Comparison of ENCODE assay signal across 9 cellular contexts in the genomic region with DNA sequence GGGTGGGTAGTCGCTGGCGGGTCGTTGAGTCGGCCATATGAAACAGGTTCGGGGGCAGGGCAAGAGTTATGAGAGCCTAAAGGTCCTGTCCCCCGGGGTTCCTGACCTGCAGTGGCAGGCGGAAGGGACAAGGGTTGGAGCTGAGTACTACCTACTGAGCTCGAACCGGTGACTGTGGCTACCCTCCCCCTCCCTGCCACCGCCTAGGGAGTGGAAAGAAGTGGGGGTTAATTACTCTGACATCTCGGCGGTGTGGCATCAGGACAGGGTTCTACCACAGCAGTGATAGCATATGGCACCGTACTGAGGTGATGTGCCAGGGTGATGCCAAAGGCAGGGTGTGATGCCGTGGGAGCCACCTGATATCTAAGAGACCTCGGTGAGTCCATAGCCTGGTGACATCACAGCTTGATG. TPM values are rescaled to one million over a fixed set of nuclear protein-coding genes. Genes with fewer than 3 reads are reported as not detected.
DNase-seq lines count a peak whose midpoint lies in the region; ATAC-seq and TF ChIP-seq lines count a peak whose summit lies in the region.
"Had no signal": no experiment of that assay in that cellular context is flagged by ENCODE, and none has a peak within 500 bp of the region (broad histone marks: within the 10 kb centered on the region; RNA-seq: fewer than 3 reads in every experiment).

No MANE protein-coding gene starts in this region.

- peak overlapping the region; percentile 92 for H3K27ac ChIP-seq in CD8-positive, alpha-beta T cell (ENCODE audit: low read depth, low read length)
- H3K27ac ChIP-seq in SJSA1 (no peak overlapping the region), heart right ventricle (peak overlapping the region in 9 of 10 donors; percentile 65 to 90 (median 84)), skeletal muscle tissue (ENCODE audit: low read depth, low read length) (peak overlapping the region; percentile 89)

- H3K9ac ChIP-seq in skeletal muscle tissue (ENCODE audit: low read depth in 1 of 3, low read length in 3 of 3) = peak overlapping the region; percentile 82 to 90 (median 84)

- peak overlapping the region; percentile 90 for H3K4me3 ChIP-seq in CD8-positive, alpha-beta T cell (ENCODE audit: low read depth, low read length)
- peak overlapping the region; percentile 61 for H3K4me3 ChIP-seq in SJSA1
- peak overlapping the region; percentile 35 to 83 (median 69) for H3K4me3 ChIP-seq in heart right ventricle
- peak overlapping the region; percentile 82 to 88 (median 85) for H3K4me3 ChIP-seq in skeletal muscle tissue (ENCODE audit: low read length in 3 of 3)

- WGBS in heart right ventricle, 2 donors = 0 to 2% methylated on average over 15 of the region's 15 CpGs

- CTCF ChIA-PET in CD8-positive, alpha-beta T cell (lab: Charles Lee) = no interaction called here

- H3K36me3 Mint-ChIP-seq in CD8-positive, alpha-beta T cell = peaks cover 7% of the 10 kb centered on the region

- POLR2A ChIA-PET in CD8-positive, alpha-beta T cell (lab: Charles Lee) = interaction anchor here (1.0 to 1.2 kb wide), 3 partner anchors 10 to 350 kb away, joined by 3 to 6 read pairs (median 3); no protein-coding TSS in a partner anchor

- H3K4me3 Mint-ChIP-seq in CD8-positive, alpha-beta T cell = no peak overlapping the region
- H3K4me3 Mint-ChIP-seq: T-helper 1 cell treated with Interleukin-12 subunit alpha and Interleukin-12 subunit beta and Interleukin-4 antibody, amounts not matched to agents 30 μg/mL and 1 μg/mL, for 36 hours had no signal

- no peak for TF ChIP-seq CTCF in CD8-positive, alpha-beta T cell (IDR thresholded peaks at IDR 0.05)
- no peak for TF ChIP-seq CTCF in heart right ventricle (IDR thresholded peaks at IDR 0.05)

- H3K27me3 ChIP-seq in CD8-positive, alpha-beta T cell (ENCODE audit: insufficient read depth, low read length) = no peaks in the 10 kb centered on the region
- H3K27me3 ChIP-seq in SJSA1 (replicated peaks) (no peaks in the 10 kb centered on the region), heart right ventricle (peaks cover 0 to 6% (median 0%) of the 10 kb centered on the region in 7 donors), skeletal muscle tissue (ENCODE audit: control insufficient read depth in 3 of 3, insufficient read depth in 3 of 3, low read length in 3 of 3) (no peaks in the 10 kb centered on the region)

- no peaks in the 10 kb centered on the region for H3K27me3 Mint-ChIP-seq in CD8-positive, alpha-beta T cell (ENCODE audit: low read depth)

- H3K4me1 ChIP-seq in CD8-positive, alpha-beta T cell (ENCODE audit: insufficient read depth, low read length) = peaks cover 9% of the 10 kb centered on the region
- peaks cover 4% of the 10 kb centered on the region for H3K4me1 ChIP-seq in SJSA1 (replicated peaks)
- peaks cover 0 to 32% (median 7%) of the 10 kb centered on the region in 9 donors for H3K4me1 ChIP-seq in heart right ventricle
- H3K4me1 ChIP-seq in skeletal muscle tissue (ENCODE audit: control insufficient read depth in 3 of 3, insufficient read depth in 3 of 3, low read length in 3 of 3) = peaks cover 2 to 6% (median 5%) of the 10 kb centered on the region in 3 donors

- H3K4me1 Mint-ChIP-seq in CD8-positive, alpha-beta T cell (ENCODE audit: low read depth) = peaks cover 24% of the 10 kb centered on the region

- H3K9me3 Mint-ChIP-seq in CD8-positive, alpha-beta T cell = no peaks in the 10 kb centered on the region
- H3K9me3 Mint-ChIP-seq: T-helper 1 cell treated with Interleukin-12 subunit alpha and Interleukin-12 subunit beta and Interleukin-4 antibody, amounts not matched to agents 30 μg/mL and 1 μg/mL, for 36 hours had no signal

- H3K36me3 ChIP-seq in CD8-positive, alpha-beta T cell (ENCODE audit: insufficient read depth, low read length) = no peaks in the 10 kb centered on the region
- H3K36me3 ChIP-seq in SJSA1 (peaks cover 12% of the 10 kb centered on the region; the same call in 1 of the 2 replicates), heart right ventricle (peaks cover 0 to 20% (median 10%) of the 10 kb centered on the region in 9 donors), skeletal muscle tissue (ENCODE audit: control insufficient read depth in 3 of 3, insufficient read depth in 3 of 3, low read length in 3 of 3) (peaks cover 0 to 5% (median 3%) of the 10 kb centered on the region in 3 donors)

- H3K27ac Mint-ChIP-seq in CD8-positive, alpha-beta T cell = no peak overlapping the region
- H3K27ac Mint-ChIP-seq: T-helper 1 cell treated with Interleukin-12 subunit alpha and Interleukin-12 subunit beta and Interleukin-4 antibody, amounts not matched to agents 30 μg/mL and 1 μg/mL, for 36 hours had no signal

- ATAC-seq in CD8-positive, alpha-beta T cell = peak; percentile 25
- peak; percentile 48 for ATAC-seq in GM18909 (IDR thresholded peaks at IDR 0.05; ENCODE audit: poor library complexity, unreplicated experiment)
- peak; percentile 33 for ATAC-seq in HG03095 (IDR thresholded peaks at IDR 0.05; ENCODE audit: unreplicated experiment)
- peak; percentile 9 to 77 (median 56) for ATAC-seq in heart right ventricle

- no peaks in the 10 kb centered on the region for H3K9me3 ChIP-seq in CD8-positive, alpha-beta T cell (ENCODE audit: low read length)
- H3K9me3 ChIP-seq in SJSA1 (replicated peaks) = no peaks in the 10 kb centered on the region
- H3K9me3 ChIP-seq in heart right ventricle = no peaks in the 10 kb centered on the region
- H3K9me3 ChIP-seq in skeletal muscle tissue (ENCODE audit: control insufficient read depth in 3 of 3, low read length in 3 of 3) = no peaks in the 10 kb centered on the region

- intact Hi-C loops in CD8-positive, alpha-beta T cell (cut with DNase I, micrococcal nuclease) = loop anchor here (1.0 to 10.0 kb wide), 9 partner anchors 75 to 1477 kb away; a partner anchor contains a TSS
- intact Hi-C loops in heart right ventricle (cut with DNase I) = loop anchor here in 3 of 10 donors (5.0 kb wide), 1 partner anchor 40 kb away; no protein-coding TSS in a partner anchor

- peak in 1 of 7 experiments; percentile 16 for DNase-seq in CD8-positive, alpha-beta T cell
- DNase-seq in SJSA1 (ENCODE audit: low read depth in 1 of 2, low spot score in 2 of 2) (peak in 1 of 2 experiments; percentile 32), heart right ventricle (no peak), CD1c-positive myeloid dendritic cell (ENCODE audit: extremely low spot score) (no peak), NCI-H2029 (lab: John Stamatoyannopoulos, UW) (no peak)

RNA-seq across cellular contexts. Expression of a gene that starts 0.3 kb away (rescaled TPM):
- 1 to 10 TPM; 3.7 to 6.3 TPM for total RNA-seq in CD8-positive, alpha-beta T cell
- 16.6 and 17.0 TPM in 2 replicates for total RNA-seq in SJSA1 (2014; rRNA removed; shearing (Covaris generic))
- 10 to 100 TPM; 13.1 to 20.5 (median 17.3) TPM for total RNA-seq in heart right ventricle
- polyA plus RNA-seq in heart right ventricle = 10 to 100 TPM; 13.4 to 14.2 TPM
- total RNA-seq in skeletal muscle tissue = 18.3 TPM

RNA-seq across cellular contexts. Expression of a gene that starts 0.5 kb away (rescaled TPM):
- total RNA-seq in CD8-positive, alpha-beta T cell = 10 to 100 TPM; 22.6 to 23.5 TPM
- total RNA-seq in SJSA1 (2014; rRNA removed; shearing (Covaris generic)) = 110 and 143 TPM in 2 replicates
- total RNA-seq in heart right ventricle = 10 to 100 TPM; 16.5 to 27.0 (median 21.2) TPM
- 10 to 100 TPM; 13.9 to 28.0 TPM for polyA plus RNA-seq in heart right ventricle
- 57.9 TPM for total RNA-seq in skeletal muscle tissue

RNA-seq across cellular contexts. Expression of a gene that starts 47.0 kb away (rescaled TPM):
- 10 to 100 TPM; 10.5 to 11.9 TPM for total RNA-seq in CD8-positive, alpha-beta T cell
- total RNA-seq in SJSA1 (2014; rRNA removed; shearing (Covaris generic)) = 0.22 and 0.37 TPM in 2 replicates
- total RNA-seq in heart right ventricle (under 1 TPM in 3 of 10 donors, not detected in 7; 0.09 to 0.46 (median 0.16) TPM), skeletal muscle tissue (not detected)
- polyA plus RNA-seq in heart right ventricle = under 1 TPM in 1 of 2 donors, not detected in 1; 0.03 TPM
